In the genomic region with DNA sequence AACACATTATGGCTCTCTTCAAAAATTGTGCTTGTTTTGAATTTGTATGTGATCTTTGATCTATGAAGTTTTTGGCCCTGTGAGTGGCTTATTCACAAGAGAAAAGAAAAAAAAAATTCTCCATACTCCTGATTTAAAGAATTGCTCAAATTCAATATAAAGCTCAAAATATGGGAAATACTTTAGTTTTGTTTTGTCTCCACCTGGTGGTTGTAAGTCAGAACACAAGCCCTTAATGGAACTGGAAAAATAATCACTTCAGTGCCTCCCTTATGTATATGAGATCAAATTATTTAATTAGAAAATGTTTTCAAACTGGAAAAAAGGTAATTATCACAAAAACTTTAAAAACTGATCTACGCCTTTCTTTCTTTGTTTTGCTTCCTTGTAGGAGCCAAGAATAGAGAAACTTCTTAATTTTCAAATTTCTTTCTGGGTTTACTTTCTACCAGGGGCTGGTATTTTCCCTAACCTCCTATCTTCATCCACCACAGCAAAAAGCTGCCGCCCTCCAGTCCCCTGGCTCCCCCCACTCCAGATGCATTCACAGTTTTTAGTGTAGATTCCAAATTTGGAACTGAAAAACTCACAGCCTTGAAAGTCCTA, we compare ENCODE assay signal across 9 cellular contexts. TPM values are rescaled to one million over a fixed set of nuclear protein-coding genes. Genes with fewer than 3 reads are reported as not detected.
DNase-seq lines count a peak whose midpoint lies in the region.
"Had no signal": no experiment of that assay in that cellular context is flagged by ENCODE, and none has a peak within 500 bp of the region (broad histone marks: within the 10 kb centered on the region; RNA-seq: fewer than 3 reads in every experiment).

No MANE protein-coding gene starts in this region.

- no peaks in the 10 kb centered on the region for H3K9me3 ChIP-seq in SK-N-MC (ENCODE audit: low read depth, low read length)

- CTCF ChIA-PET in activated CD4-positive, alpha-beta T cell treated with anti-CD3 and anti-CD28 coated beads, Interleukin-2, amount 10 ng/mL, durations not matched to agents 7 days and 5 days (lab: Charles Lee) = interaction anchor here (0.6 to 1.9 kb wide), 4 partner anchors 9 to 148 kb away, joined by 3 to 7 read pairs (median 5); no protein-coding TSS in a partner anchor

- H3K4me3 ChIP-seq in SK-N-MC = no peak overlapping the region

- H3K27ac ChIP-seq in SK-N-MC = no peak overlapping the region

- no peak overlapping the region for H3K27ac Mint-ChIP-seq in activated CD4-positive, alpha-beta T cell treated with anti-CD3 and anti-CD28 coated beads, Interleukin-2, amount 10 ng/mL, durations not matched to agents 7 days and 5 days
- H3K27ac Mint-ChIP-seq: activated naive CD4-positive, alpha-beta T cell treated with anti-CD3 and anti-CD28 coated beads, Interleukin-2, amount 50 U/mL, for 72 hours had no signal

- H3K4me3 Mint-ChIP-seq in activated CD4-positive, alpha-beta T cell treated with anti-CD3 and anti-CD28 coated beads, Interleukin-2, amount 10 ng/mL, durations not matched to agents 7 days and 5 days = no peak overlapping the region

- H3K4me1 Mint-ChIP-seq in activated CD4-positive, alpha-beta T cell treated with anti-CD3 and anti-CD28 coated beads, Interleukin-2, amount 10 ng/mL, durations not matched to agents 7 days and 5 days = no peaks in the 10 kb centered on the region

- H3K9me3 Mint-ChIP-seq in activated CD4-positive, alpha-beta T cell treated with anti-CD3 and anti-CD28 coated beads, Interleukin-2, amount 10 ng/mL, durations not matched to agents 7 days and 5 days = no peaks in the 10 kb centered on the region

- peak overlapping the region; percentile 19 for H3K9ac ChIP-seq in SK-N-MC (ENCODE audit: insufficient read length)

- POLR2A ChIA-PET in activated CD4-positive, alpha-beta T cell treated with anti-CD3 and anti-CD28 coated beads, Interleukin-2, amount 10 ng/mL, durations not matched to agents 7 days and 5 days (lab: Charles Lee) = interaction anchor here (1.0 kb wide), 1 partner anchor 86 kb away, joined by 6 read pairs; no protein-coding TSS in a partner anchor

- H3K36me3 Mint-ChIP-seq in activated CD4-positive, alpha-beta T cell treated with anti-CD3 and anti-CD28 coated beads, Interleukin-2, amount 10 ng/mL, durations not matched to agents 7 days and 5 days (ENCODE audit: low read depth) = no peaks in the 10 kb centered on the region
- H3K36me3 Mint-ChIP-seq: activated naive CD4-positive, alpha-beta T cell treated with anti-CD3 and anti-CD28 coated beads, Interleukin-2, amount 50 U/mL, for 72 hours had no signal

- H3K27me3 Mint-ChIP-seq in activated CD4-positive, alpha-beta T cell treated with anti-CD3 and anti-CD28 coated beads, Interleukin-2, amount 10 ng/mL, durations not matched to agents 7 days and 5 days = no peaks in the 10 kb centered on the region

- no peaks in the 10 kb centered on the region for H3K36me3 ChIP-seq in SK-N-MC (ENCODE audit: insufficient read depth, low read length)

- DNase-seq in activated CD4-positive, alpha-beta T cell treated with anti-CD3 and anti-CD28 coated beads, Interleukin-2, amount 10 ng/mL, durations not matched to agents 7 days and 5 days = peak; percentile 34
- DNase-seq in activated CD4-positive, alpha-beta T cell treated with anti-CD3 and anti-CD28 coated beads, Interleukin-2, amount 50 U/mL, for 4 hours = no peak
- DNase-seq in NAMALWA (ENCODE audit: low spot score) (peak; percentile 77), SK-N-MC (ENCODE audit: low read depth, low spot score) (peak; percentile 63), fibroblast of gingiva (ENCODE audit: low read depth) (peak; percentile 29), non-pigmented ciliary epithelial cell (ENCODE audit: low read depth) (peak; percentile 14), ureter (ENCODE audit: low spot score) (no peak), ecto neural progenitor cell (ENCODE audit: low spot score) (no peak)

RNA-seq across cellular contexts. Expression of a gene that starts 50.6 kb away (rescaled TPM):
- total RNA-seq in activated CD4-positive, alpha-beta T cell treated with anti-CD3 and anti-CD28 coated beads, Interleukin-2, amount 10 ng/mL, durations not matched to agents 7 days and 5 days = 10 to 100 TPM; 79.9 to 83.5 TPM
- 100 TPM for total RNA-seq in ureter

RNA-seq across cellular contexts. Expression of a gene that starts 50.9 kb away (rescaled TPM):
- total RNA-seq in activated CD4-positive, alpha-beta T cell treated with anti-CD3 and anti-CD28 coated beads, Interleukin-2, amount 10 ng/mL, durations not matched to agents 7 days and 5 days = 10 to 100 TPM; 68.3 to 91.2 TPM
- total RNA-seq in ureter = 107 TPM

Comparison
In these comparisons a context has a peak if more than half of its experiments do, and no peak if none do; other contexts are left out.
1. DNase-seq: peak in activated CD4-positive, alpha-beta T cell treated with anti-CD3 and anti-CD28 coated beads, Interleukin-2, amount 10 ng/mL, durations not matched to agents 7 days and 5 days (single experiment), NAMALWA (single experiment), SK-N-MC (single experiment), fibroblast of gingiva (single experiment) and non-pigmented ciliary epithelial cell (single experiment); none in activated CD4-positive, alpha-beta T cell treated with anti-CD3 and anti-CD28 coated beads, Interleukin-2, amount 50 U/mL, for 4 hours (0 of 2), ureter (single experiment) and ecto neural progenitor cell (single experiment).